12 cellular contexts compared by ENCODE assay signal in the genomic region with DNA sequence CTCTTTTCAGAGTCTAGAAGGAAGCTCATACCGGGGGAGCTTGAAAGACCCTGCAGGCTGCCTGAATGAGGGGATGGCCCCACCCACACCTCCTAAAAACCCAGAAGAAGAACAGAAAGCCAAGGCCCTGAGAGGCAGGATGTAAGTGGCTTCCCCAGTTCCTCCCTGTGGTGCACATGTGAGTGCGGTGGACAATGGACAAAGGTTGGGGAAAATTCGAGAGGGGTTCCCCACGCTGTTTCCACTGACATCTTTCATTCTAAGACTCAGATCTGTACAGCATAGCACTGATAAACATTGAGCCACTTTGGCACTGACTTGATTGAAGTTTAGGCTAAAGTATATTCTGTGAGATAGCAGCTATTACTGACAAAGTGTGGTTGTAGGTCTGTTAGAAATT.
DNase-seq lines count a peak whose midpoint lies in the region; ATAC-seq, FAIRE-seq and TF ChIP-seq lines count a peak whose summit lies in the region.
"Had no signal": no experiment of that assay in that cellular context is flagged by ENCODE, and none has a peak within 500 bp of the region (broad histone marks: within the 10 kb centered on the region; RNA-seq: fewer than 3 reads in every experiment).

No MANE protein-coding gene starts in this region.

- DNase-seq in GM13977 (ENCODE audit: low spot score) (peak; percentile 51), K562 (ENCODE audit: extremely low read depth in 1 of 4, low spot score in 3 of 4) (no peak), NCI-H2227 (lab: John Stamatoyannopoulos, UW; ENCODE audit: unreplicated experiment) (no peak), SW480 (ENCODE audit: low spot score) (no peak), T1000 (lab: John Stamatoyannopoulos, UW) (no peak), SIG-M5 treated with dmso at 0.1 percent for 504 hours (lab: John Stamatoyannopoulos, UW; ENCODE audit: unreplicated experiment) (no peak)
- DNase-seq: DMS 273 treated with DMSO at 0.1 percent for 48 hours, heart right ventricle, SJCRH30, testis had no signal

- peaks cover 0 to 22% of the 10 kb centered on the region in 2 experiments; a peak in 4 of 5 replicates for H3K4me1 ChIP-seq in K562 (replicated peaks in 1 of 2; ENCODE audit: control insufficient read depth in 2 of 2, insufficient read depth in 2 of 2, low read length in 2 of 2)
- H3K4me1 ChIP-seq: SJCRH30, testis had no signal

- no peaks in the 10 kb centered on the region for H3K79me2 ChIP-seq in K562 (ENCODE audit: control insufficient read depth, insufficient read depth, low read length)

- BruUV-seq in K562 (replicated peaks; lab: Mats Ljungman, UMichigan) = no TSS peak

- intact Hi-C loops in K562 (cut with micrococcal nuclease) = no loop called here

- no peaks in the 10 kb centered on the region for H3K9me1 ChIP-seq in K562 (ENCODE audit: control insufficient read depth, insufficient read depth, low read length)

- H2AFZ ChIP-seq in K562 (ENCODE audit: low read depth, low read length) = 0 out of 2 replicates have a peak overlapping the region, but pooled peaks have one; percentile 23

- no peak for TF ChIP-seq EP300 in K562 (IDR thresholded peaks at IDR 0.05; ENCODE audit: low read length)

- POLR2A ChIA-PET in K562 (lab: Yijun Ruan, JAX) = no interaction called here

- no peak for TF ChIP-seq POLR2A in K562 (conservative IDR thresholded peaks at IDR 0.05)

- ATAC-seq in GM19463 (IDR thresholded peaks at IDR 0.05; ENCODE audit: unreplicated experiment) = peak; percentile 77
- ATAC-seq in HG03135 (IDR thresholded peaks at IDR 0.05; ENCODE audit: unreplicated experiment) = peak; percentile 40
- ATAC-seq in K562 = no peak
- ATAC-seq: heart right ventricle had no signal

- H3K36me3 ChIP-seq in K562 (ENCODE audit: control insufficient read depth, insufficient read depth, low read length) = no peaks in the 10 kb centered on the region
- H3K36me3 ChIP-seq: SJCRH30 had no signal

- CTCF ChIA-PET in K562 (lab: Yijun Ruan, JAX; ENCODE audit: low intra/inter-chr PET ratio) = no interaction called here

- H3K9me3 ChIP-seq in K562 (replicated peaks; ENCODE audit: control insufficient read depth, insufficient read depth, low read depth, low read length) = no peaks in the 10 kb centered on the region; the same call in 1 of the 2 replicates
- H3K9me3 ChIP-seq: heart right ventricle, SJCRH30, testis had no signal

- in situ Hi-C loops in GM13977 (cut with MboI; ENCODE audit: low pct_unique_long_range_greater_than_20kb, low sequenced_read_pairs, unreplicated experiment) = no loop called here
- in situ Hi-C loops in K562 (cut with MboI) = no loop called here

- no peak overlapping the region for H3K4me3 ChIP-seq in K562
- H3K4me3 ChIP-seq: heart right ventricle, SJCRH30, testis had no signal

- no peaks in the 10 kb centered on the region for H4K20me1 ChIP-seq in K562 (replicated peaks; ENCODE audit: control insufficient read depth, insufficient read depth, low read length)

- no peak overlapping the region for H3K27ac ChIP-seq in K562 (ENCODE audit: extremely low read depth, low read depth, low read length)
- H3K27ac ChIP-seq: heart right ventricle, SJCRH30, testis had no signal

- TF ChIP-seq CTCF in GM13977 (IDR thresholded peaks at IDR 0.05; ENCODE audit: extremely low read depth, insufficient read depth, missing control alignments) (no peak), K562 (IDR thresholded peaks at IDR 0.05 in 2 of 3, conservative IDR thresholded peaks at IDR 0.05 in 1 of 3; ENCODE audit: insufficient read depth in 2 of 3, low read depth in 1 of 3, low read length in 3 of 3) (no peak)

- WGBS in K562 (ENCODE audit: insufficient coverage, low coverage, missing lambda C conversion rate) = 28% methylated on average over 4 of the region's 4 CpGs

- TF ChIP-seq RAD21 in K562 (CRISPR knock-in tag; conservative IDR thresholded peaks at IDR 0.05 in 1 of 2, IDR thresholded peaks at IDR 0.05 in 1 of 2) = no peak

- FAIRE-seq in K562 (lab: Jason Lieb, UNC) = no peak

- no peak overlapping the region for H3K4me2 ChIP-seq in K562 (ENCODE audit: insufficient read depth, low read length)

- no peaks in the 10 kb centered on the region for H3K27me3 ChIP-seq in K562 (ENCODE audit: control insufficient read depth in 2 of 2, insufficient read depth in 2 of 2, low read length in 2 of 2)
- H3K27me3 ChIP-seq: heart right ventricle, SJCRH30, testis had no signal

- H3K9ac ChIP-seq in K562 (ENCODE audit: insufficient read depth in 1 of 2, low read depth in 2 of 2, low read length in 2 of 2) = no peak overlapping the region; a peak in 1 of 4 replicates

TF ChIP-seq in K562, 482 proteins besides CTCF, POLR2A, EP300 and RAD21 (continues in another document):
- no peak for TF ChIP-seq PCBP2 (IDR thresholded peaks at IDR 0.05; ENCODE audit: low read depth, low read length, poor library complexity, severe bottlenecking)
- no peak for TF ChIP-seq TAF15 (IDR thresholded peaks at IDR 0.05; ENCODE audit: low read depth, low read length)
- no peak for TF ChIP-seq CREB3L1 (IDR thresholded peaks at IDR 0.05; ENCODE audit: borderline replicate concordance, low read depth)
- no peak for TF ChIP-seq KDM4B (IDR thresholded peaks at IDR 0.05; ENCODE audit: borderline replicate concordance in 2 of 2, low read depth in 1 of 2)
- TF ChIP-seq SMC3 (conservative IDR thresholded peaks at IDR 0.05; ENCODE audit: insufficient read depth, low read depth, low read length) = no peak
- TF ChIP-seq XRCC4 (IDR thresholded peaks at IDR 0.05; ENCODE audit: extremely low read depth, insufficient read depth, insufficient read length) = no peak
- TF ChIP-seq ZNF583 (CRISPR knock-in tag; IDR thresholded peaks at IDR 0.05) = no peak
- TF ChIP-seq RREB1 (CRISPR knock-in tag; IDR thresholded peaks at IDR 0.05) = no peak
- TF ChIP-seq ZFP91 (CRISPR knock-in tag; IDR thresholded peaks at IDR 0.05) = no peak
- no peak for TF ChIP-seq ZKSCAN3 (CRISPR knock-in tag; IDR thresholded peaks at IDR 0.05)
- no peak for TF ChIP-seq BCOR (IDR thresholded peaks at IDR 0.05)
- no peak for TF ChIP-seq ZNF175 (CRISPR knock-in tag; IDR thresholded peaks at IDR 0.05; ENCODE audit: low read depth)
